8 cellular contexts compared by ENCODE assay signal in the genomic region with DNA sequence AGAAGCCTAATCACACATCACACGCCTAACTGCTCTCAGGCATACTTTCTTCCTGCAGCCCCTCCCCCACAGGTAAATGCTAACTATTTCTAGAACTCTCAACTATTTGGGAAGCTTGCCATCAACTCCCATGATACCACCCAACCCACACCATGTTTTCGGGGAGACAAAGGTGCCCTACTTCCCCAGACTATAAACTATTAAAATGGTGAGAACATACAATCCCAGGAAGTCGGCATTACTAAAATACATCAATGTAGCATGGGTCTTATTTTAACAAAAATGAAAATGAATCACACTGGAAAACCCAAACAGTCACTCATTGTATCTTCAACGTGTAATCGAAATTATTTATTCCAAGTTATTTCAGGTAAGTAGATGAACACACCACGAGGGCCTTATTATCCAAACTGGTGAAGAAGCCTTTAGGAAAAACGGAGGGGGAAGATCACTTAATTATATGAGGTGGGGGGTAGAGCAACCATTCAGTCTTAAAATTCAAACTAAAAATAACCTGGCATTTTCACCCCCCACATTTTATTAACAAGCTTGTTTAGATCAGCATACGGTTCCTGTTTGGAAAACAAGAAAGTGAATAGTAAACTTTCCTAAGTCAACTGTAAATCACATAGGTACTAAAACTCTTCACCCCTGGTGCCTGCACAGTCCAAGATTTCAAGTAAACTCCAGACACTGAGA. TPM values are rescaled to one million over a fixed set of nuclear protein-coding genes. Genes with fewer than 3 reads are reported as not detected.
DNase-seq lines count a peak whose midpoint lies in the region; FAIRE-seq and TF ChIP-seq lines count a peak whose summit lies in the region.

No MANE protein-coding gene starts in this region.

- no peaks in the 10 kb centered on the region for H3K9me3 ChIP-seq in vagina

- H3K4me3 ChIP-seq in GM12865 (ENCODE audit: low read depth, low read length), result peak overlapping the region; percentile 74
- peak overlapping the region; percentile 65 to 93 for H3K4me3 ChIP-seq in vagina

- peaks cover 57% of the 10 kb centered on the region for H3K4me1 ChIP-seq in vagina

- no peak for TF ChIP-seq CTCF in GM12865 (IDR thresholded peaks at IDR 0.05; ENCODE audit: insufficient read depth, low read depth, low read length, missing control alignments)
- TF ChIP-seq CTCF in vagina (IDR thresholded peaks at IDR 0.05), result no peak

- TF ChIP-seq POLR2A in vagina (IDR thresholded peaks at IDR 0.05), result no peak

- no peaks in the 10 kb centered on the region for H3K36me3 ChIP-seq in vagina

- intact Hi-C loops in vagina (cut with DNase I), result loop anchor here (10.0 kb wide), 1 partner anchor 131 kb away; no protein-coding TSS in a partner anchor

- FAIRE-seq in colon (lab: Jason Lieb, UNC), result peak; percentile 38

- DNase-seq in A172 (ENCODE audit: low spot score) (peak; percentile 9), GM12865 (ENCODE audit: low read depth) (peak; percentile 43), RKO (ENCODE audit: low spot score) (peak; percentile 38), midbrain (lab: John Stamatoyannopoulos, UW) (peak; percentile 33), vagina (ENCODE audit: extremely low spot score in 2 of 2) (no peak), germinal center (ENCODE audit: low spot score) (no peak), dedifferentiated amniotic fluid mesenchymal stem cell (ENCODE audit: extremely low spot score) (no peak)

- H3K27ac ChIP-seq in vagina, result peak overlapping the region; percentile 92

- no peaks in the 10 kb centered on the region for H3K27me3 ChIP-seq in vagina

RNA-seq across cellular contexts. Expression of gene TBL1XR1, which starts 1.9 kb away (rescaled TPM):
- total RNA-seq in A172 (2014; rRNA removed; shearing (Covaris generic)), result 85.4 and 88.3 TPM in 2 replicates
- total RNA-seq in vagina, result 80.5 TPM

Comparison
In these comparisons a context has a peak if more than half of its experiments do, and no peak if none do; other contexts are left out.
1. DNase-seq: peak in A172 (single experiment), GM12865 (single experiment), RKO (single experiment) and midbrain (single experiment); none in vagina (0 of 2), germinal center (single experiment) and dedifferentiated amniotic fluid mesenchymal stem cell (single experiment).